2 cellular contexts compared by ENCODE assay signal in the genomic region with DNA sequence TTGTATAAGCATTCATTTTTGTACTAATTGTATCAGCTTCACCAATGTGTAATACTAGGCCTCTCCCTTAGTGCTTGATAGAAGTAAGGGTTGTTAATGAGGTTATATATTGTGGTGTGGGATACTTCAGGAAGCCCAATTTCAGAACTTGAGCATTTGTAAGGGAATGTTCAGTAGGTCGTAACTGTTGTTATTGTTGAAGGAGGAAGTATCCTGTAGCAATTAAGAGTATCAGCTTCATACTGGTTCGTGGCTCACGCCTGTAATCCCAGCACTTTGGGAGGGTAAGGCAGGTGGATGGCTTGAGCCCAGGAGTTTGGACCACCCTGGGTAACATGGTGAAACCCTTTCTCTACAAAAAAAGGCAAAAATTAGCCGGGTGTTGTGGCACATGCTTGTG.
TF ChIP-seq lines count a peak whose summit lies in the region.

No MANE protein-coding gene starts in this region.

TF ChIP-seq in SK-N-SH, 30 proteins besides CTCF, POLR2A, EP300 and RAD21 (continued from another document):
- TF ChIP-seq ZBTB33 (IDR thresholded peaks at IDR 0.05; ENCODE audit: borderline replicate concordance, low read depth) = no peak
- TF ChIP-seq TCF12 (IDR thresholded peaks at IDR 0.05) = no peak
- TF ChIP-seq ELF1 (IDR thresholded peaks at IDR 0.05) = no peak
- TF ChIP-seq CHD2 (IDR thresholded peaks at IDR 0.05; ENCODE audit: low read length, partially characterized antibody) = no peak
- TF ChIP-seq RXRA (IDR thresholded peaks at IDR 0.05; ENCODE audit: borderline replicate concordance, low read depth) = no peak
- no peak for TF ChIP-seq POLR2AphosphoS5 (IDR thresholded peaks at IDR 0.05; ENCODE audit: low read depth, low read length)
- no peak for TF ChIP-seq RFX5 (IDR thresholded peaks at IDR 0.05; ENCODE audit: low read length)
- no peak for TF ChIP-seq MEF2A (IDR thresholded peaks at IDR 0.05; ENCODE audit: borderline replicate concordance, low read depth)
- no peak for TF ChIP-seq MXI1 (IDR thresholded peaks at IDR 0.05; ENCODE audit: low read depth, low read length)
- TF ChIP-seq, protein P1, sequence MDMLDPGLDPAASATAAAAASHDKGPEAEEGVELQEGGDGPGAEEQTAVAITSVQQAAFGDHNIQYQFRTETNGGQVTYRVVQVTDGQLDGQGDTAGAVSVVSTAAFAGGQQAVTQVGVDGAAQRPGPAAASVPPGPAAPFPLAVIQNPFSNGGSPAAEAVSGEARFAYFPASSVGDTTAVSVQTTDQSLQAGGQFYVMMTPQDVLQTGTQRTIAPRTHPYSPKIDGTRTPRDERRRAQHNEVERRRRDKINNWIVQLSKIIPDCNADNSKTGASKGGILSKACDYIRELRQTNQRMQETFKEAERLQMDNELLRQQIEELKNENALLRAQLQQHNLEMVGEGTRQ (IDR thresholded peaks at IDR 0.05; ENCODE audit: borderline replicate concordance, low read depth, low read length) = no peak
- TF ChIP-seq MAX (IDR thresholded peaks at IDR 0.05; ENCODE audit: low read depth) = no peak
- TF ChIP-seq, protein P2, sequence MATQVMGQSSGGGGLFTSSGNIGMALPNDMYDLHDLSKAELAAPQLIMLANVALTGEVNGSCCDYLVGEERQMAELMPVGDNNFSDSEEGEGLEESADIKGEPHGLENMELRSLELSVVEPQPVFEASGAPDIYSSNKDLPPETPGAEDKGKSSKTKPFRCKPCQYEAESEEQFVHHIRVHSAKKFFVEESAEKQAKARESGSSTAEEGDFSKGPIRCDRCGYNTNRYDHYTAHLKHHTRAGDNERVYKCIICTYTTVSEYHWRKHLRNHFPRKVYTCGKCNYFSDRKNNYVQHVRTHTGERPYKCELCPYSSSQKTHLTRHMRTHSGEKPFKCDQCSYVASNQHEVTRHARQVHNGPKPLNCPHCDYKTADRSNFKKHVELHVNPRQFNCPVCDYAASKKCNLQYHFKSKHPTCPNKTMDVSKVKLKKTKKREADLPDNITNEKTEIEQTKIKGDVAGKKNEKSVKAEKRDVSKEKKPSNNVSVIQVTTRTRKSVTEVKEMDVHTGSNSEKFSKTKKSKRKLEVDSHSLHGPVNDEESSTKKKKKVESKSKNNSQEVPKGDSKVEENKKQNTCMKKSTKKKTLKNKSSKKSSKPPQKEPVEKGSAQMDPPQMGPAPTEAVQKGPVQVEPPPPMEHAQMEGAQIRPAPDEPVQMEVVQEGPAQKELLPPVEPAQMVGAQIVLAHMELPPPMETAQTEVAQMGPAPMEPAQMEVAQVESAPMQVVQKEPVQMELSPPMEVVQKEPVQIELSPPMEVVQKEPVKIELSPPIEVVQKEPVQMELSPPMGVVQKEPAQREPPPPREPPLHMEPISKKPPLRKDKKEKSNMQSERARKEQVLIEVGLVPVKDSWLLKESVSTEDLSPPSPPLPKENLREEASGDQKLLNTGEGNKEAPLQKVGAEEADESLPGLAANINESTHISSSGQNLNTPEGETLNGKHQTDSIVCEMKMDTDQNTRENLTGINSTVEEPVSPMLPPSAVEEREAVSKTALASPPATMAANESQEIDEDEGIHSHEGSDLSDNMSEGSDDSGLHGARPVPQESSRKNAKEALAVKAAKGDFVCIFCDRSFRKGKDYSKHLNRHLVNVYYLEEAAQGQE (IDR thresholded peaks at IDR 0.05; ENCODE audit: low read depth, low read length) = no peak
- TF ChIP-seq JUND (IDR thresholded peaks at IDR 0.05) = no peak
- no peak for TF ChIP-seq NRF1 (IDR thresholded peaks at IDR 0.05; ENCODE audit: low read depth, low read length)
- no peak for TF ChIP-seq SMC3 (IDR thresholded peaks at IDR 0.05; ENCODE audit: low read depth, low read length)
- no peak for TF ChIP-seq YY1 (IDR thresholded peaks at IDR 0.05; ENCODE audit: low read depth)
- TF ChIP-seq SIN3A (IDR thresholded peaks at IDR 0.05; ENCODE audit: borderline replicate concordance, low read depth, low read length) = no peak
- no peak for TF ChIP-seq FOSL2 (IDR thresholded peaks at IDR 0.05; ENCODE audit: borderline replicate concordance, low read depth)
- TF ChIP-seq TEAD4 (IDR thresholded peaks at IDR 0.05; ENCODE audit: borderline replicate concordance, insufficient read depth) = no peak

TF ChIP-seq in SK-N-SH treated with all-trans-retinoic acid at 6 μM for 48 hours, 23 proteins besides CTCF, POLR2A, EP300 and RAD21 (continued from another document):
- TF ChIP-seq, protein P3, sequence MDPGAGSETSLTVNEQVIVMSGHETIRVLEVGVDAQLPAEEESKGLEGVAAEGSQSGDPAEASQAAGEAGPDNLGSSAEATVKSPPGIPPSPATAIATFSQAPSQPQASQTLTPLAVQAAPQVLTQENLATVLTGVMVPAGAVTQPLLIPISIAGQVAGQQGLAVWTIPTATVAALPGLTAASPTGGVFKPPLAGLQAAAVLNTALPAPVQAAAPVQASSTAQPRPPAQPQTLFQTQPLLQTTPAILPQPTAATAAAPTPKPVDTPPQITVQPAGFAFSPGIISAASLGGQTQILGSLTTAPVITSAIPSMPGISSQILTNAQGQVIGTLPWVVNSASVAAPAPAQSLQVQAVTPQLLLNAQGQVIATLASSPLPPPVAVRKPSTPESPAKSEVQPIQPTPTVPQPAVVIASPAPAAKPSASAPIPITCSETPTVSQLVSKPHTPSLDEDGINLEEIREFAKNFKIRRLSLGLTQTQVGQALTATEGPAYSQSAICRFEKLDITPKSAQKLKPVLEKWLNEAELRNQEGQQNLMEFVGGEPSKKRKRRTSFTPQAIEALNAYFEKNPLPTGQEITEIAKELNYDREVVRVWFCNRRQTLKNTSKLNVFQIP (CRISPR knock-in tag; IDR thresholded peaks at IDR 0.05; ENCODE audit: borderline replicate concordance, low read depth) = no peak
- no peak for TF ChIP-seq TOX (CRISPR knock-in tag; IDR thresholded peaks at IDR 0.05; ENCODE audit: borderline replicate concordance)
- TF ChIP-seq ISL1 (CRISPR knock-in tag; IDR thresholded peaks at IDR 0.05) = no peak
- TF ChIP-seq ESRRG (CRISPR knock-in tag; IDR thresholded peaks at IDR 0.05) = no peak
- TF ChIP-seq ZFP3 (CRISPR knock-in tag; IDR thresholded peaks at IDR 0.05) = no peak
